Comparison of ENCODE assay signal across 8 cellular contexts in the genomic region with DNA sequence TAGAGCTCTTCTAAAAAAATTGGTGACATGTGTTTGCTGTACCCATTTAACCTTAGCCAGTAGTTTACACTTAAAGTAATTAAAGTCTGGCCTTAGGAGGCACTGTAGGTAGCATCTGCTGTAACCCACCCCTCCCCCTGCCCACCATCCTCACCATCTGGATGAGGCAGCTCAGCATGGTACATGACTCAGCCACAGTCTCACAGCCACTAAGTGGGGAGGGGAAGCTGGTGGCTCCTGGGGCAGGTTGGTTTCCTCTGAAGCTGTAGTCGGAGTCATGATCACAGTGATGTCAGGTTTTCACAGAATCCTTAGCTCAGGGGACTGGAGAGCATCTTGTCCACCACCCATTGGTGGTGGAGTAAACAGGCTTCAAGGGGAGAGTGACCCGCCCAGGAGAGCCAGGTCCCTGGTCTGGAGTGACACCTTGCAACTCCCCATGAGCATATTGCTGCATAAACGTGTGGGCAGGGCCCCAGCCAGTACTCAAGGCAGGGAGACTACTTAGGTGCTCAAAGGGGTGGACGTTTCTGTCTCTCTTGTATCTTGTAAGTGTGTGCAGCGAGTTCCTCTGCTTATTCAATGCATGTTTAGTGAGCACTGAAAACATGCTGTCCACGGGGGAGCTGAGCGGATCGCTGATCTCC.
DNase-seq lines count a peak whose midpoint lies in the region; ATAC-seq and TF ChIP-seq lines count a peak whose summit lies in the region.

No MANE protein-coding gene starts in this region.

- H3K27me3 ChIP-seq in MG63 = no peaks in the 10 kb centered on the region

- DNase-seq in MG63 = peak; percentile 50
- DNase-seq in activated CD4-positive, alpha-beta T cell treated with anti-CD3 and anti-CD28 coated beads, Interleukin-2, amount 50 U/mL, for 24 hours (ENCODE audit: low read depth in 1 of 2, low spot score in 1 of 2) = peak; percentile 7 to 58
- DNase-seq in epithelial cell of esophagus (ENCODE audit: low read depth) = peak; percentile 57
- peak; percentile 18 to 63 (median 62) for DNase-seq in stimulated activated CD4-positive, alpha-beta T cell treated with anti-CD3 and anti-CD28 coated beads, TNF-alpha, amount 100 ng/mL, for 48 hours (ENCODE audit: low read depth in 3 of 3)
- DNase-seq in midbrain (lab: John Stamatoyannopoulos, UW) = no peak
- DNase-seq in iPS-NIHi7 (ENCODE audit: extremely low spot score) = no peak

- ATAC-seq in GM18868 (IDR thresholded peaks at IDR 0.05; ENCODE audit: unreplicated experiment) (no peak), HG02571 (IDR thresholded peaks at IDR 0.05; ENCODE audit: unreplicated experiment) (no peak)

- TF ChIP-seq CTCF in epithelial cell of esophagus (IDR thresholded peaks at IDR 0.05; ENCODE audit: insufficient read depth, low read depth, low read length, missing control alignments) = no peak

- no peaks in the 10 kb centered on the region for H3K36me3 ChIP-seq in MG63

- no peaks in the 10 kb centered on the region for H3K9me3 ChIP-seq in MG63

- H3K4me3 ChIP-seq in MG63 (no peak overlapping the region), epithelial cell of esophagus (ENCODE audit: low read length) (no peak overlapping the region)

Comparison
In these comparisons a context has a peak if more than half of its experiments do, and no peak if none do; other contexts are left out.
1. DNase-seq: peak in MG63 (single experiment), activated CD4-positive, alpha-beta T cell treated with anti-CD3 and anti-CD28 coated beads, Interleukin-2, amount 50 U/mL, for 24 hours (2 of 2), epithelial cell of esophagus (single experiment) and stimulated activated CD4-positive, alpha-beta T cell treated with anti-CD3 and anti-CD28 coated beads, TNF-alpha, amount 100 ng/mL, for 48 hours (3 of 3); none in midbrain (single experiment) and iPS-NIHi7 (single experiment).